1 cellular context compared by ENCODE assay signal in genomic region chr13:39484506-39485313, GRCh38.
TF ChIP-seq lines count a peak whose summit lies in the region.

No MANE protein-coding gene starts in this region.

TF ChIP-seq in GM12878, 131 proteins besides CTCF, POLR2A, EP300 and RAD21 (continued from another document):
- no peak for TF ChIP-seq CUX1 (IDR thresholded peaks at IDR 0.05; ENCODE audit: insufficient replicate concordance, low read depth, low read length)
- TF ChIP-seq NFIC (IDR thresholded peaks at IDR 0.05; ENCODE audit: low read depth, low read length) = no peak
- no peak for TF ChIP-seq IRF3 (IDR thresholded peaks at IDR 0.05)
